ENCODE assay signal across 18 cellular contexts in the genomic region with DNA sequence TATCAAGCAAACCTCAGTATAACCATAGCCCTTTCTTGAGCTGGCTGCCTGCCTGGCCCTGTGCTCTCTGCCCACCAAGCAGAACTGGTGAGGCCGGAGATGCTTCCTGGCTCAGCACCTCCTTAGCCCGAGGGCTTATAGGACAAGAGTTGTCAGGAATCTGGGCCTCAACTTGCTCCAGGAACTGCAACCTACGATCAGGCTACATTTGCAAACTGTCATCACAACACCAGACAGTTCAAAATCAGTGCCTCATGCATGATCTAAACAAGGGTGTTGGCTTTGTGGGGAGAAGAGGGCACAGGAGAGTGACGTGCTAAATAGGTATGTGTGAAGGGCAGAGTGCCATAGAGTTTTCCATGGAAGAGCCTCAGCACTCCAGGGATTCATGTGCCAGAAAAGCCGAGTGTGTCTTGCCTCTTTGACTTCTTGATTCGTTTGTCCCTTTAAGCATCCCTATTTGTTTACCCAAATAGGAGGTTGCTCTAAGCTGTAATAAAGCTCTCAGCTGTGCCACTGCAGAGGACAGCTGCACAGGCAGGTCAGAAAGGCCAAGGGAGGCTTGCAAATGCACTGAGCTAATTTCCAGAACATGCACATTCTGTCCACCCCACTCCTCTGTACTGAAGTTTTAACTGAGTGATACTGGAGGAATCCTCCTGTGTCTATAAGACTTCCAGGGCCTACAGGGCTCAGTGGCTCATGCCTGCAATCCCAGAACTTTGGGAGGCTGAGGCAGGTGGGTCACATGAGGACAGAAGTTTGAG. TPM values are rescaled to one million over a fixed set of nuclear protein-coding genes. Genes with fewer than 3 reads are reported as not detected.
DNase-seq lines count a peak whose midpoint lies in the region; ATAC-seq and TF ChIP-seq lines count a peak whose summit lies in the region.
"Had no signal": no experiment of that assay in that cellular context is flagged by ENCODE, and none has a peak within 500 bp of the region (broad histone marks: within the 10 kb centered on the region; RNA-seq: fewer than 3 reads in every experiment).

No MANE protein-coding gene starts in this region.

- intact Hi-C loops in dorsolateral prefrontal cortex (cut with DNase I) = no loop called here
- intact Hi-C loops in sciatic nerve (cut with DNase I) = no loop called here

- no peak overlapping the region for H3K27ac Mint-ChIP-seq in endothelial cell (ENCODE audit: unreplicated experiment)
- H3K27ac Mint-ChIP-seq: activated naive CD8-positive, alpha-beta T cell treated with anti-CD3 and anti-CD28 coated beads, Interleukin-2, amount 10 ng/mL, durations not matched to agents 7 days and 5 days; CD8-positive, alpha-beta T cell; nephron progenitor cell had no signal

- no peaks in the 10 kb centered on the region for H3K4me1 Mint-ChIP-seq in endothelial cell (ENCODE audit: unreplicated experiment)

- DNase-seq in NCI-H748 (lab: John Stamatoyannopoulos, UW; ENCODE audit: unreplicated experiment) (peak; percentile 7), NCI-H748 treated with DMSO at 0.1 percent for 48 hours (lab: John Stamatoyannopoulos, UW) (no peak), NCI-H460 (ENCODE audit: extremely low read depth, low read depth) (peak; percentile 29), dorsolateral prefrontal cortex (no peak), sciatic nerve (ENCODE audit: low spot score) (no peak), NCI-H1105 treated with DMSO at 0.1 percent for 48 hours (lab: John Stamatoyannopoulos, UW) (no peak), endothelial cell (ENCODE audit: low spot score) (no peak)
- DNase-seq: activated CD4-positive, alpha-beta T cell treated with anti-CD3 and anti-CD28 coated beads, Interleukin-2, amount 50 U/mL, for 1 hour; activated naive CD8-positive, alpha-beta T cell treated with anti-CD3 and anti-CD28 coated beads, Interleukin-2, amount 10 ng/mL, durations not matched to agents 7 days and 5 days; activated T-cell treated with anti-CD3 and anti-CD28 coated beads, Interleukin-2, amount 50 U/mL, for 4 hours; CD8-positive, alpha-beta T cell; Kasumi-1; NCI-H1694; nephron progenitor cell had no signal

- H3K9me3 Mint-ChIP-seq in endothelial cell (ENCODE audit: unreplicated experiment) = no peaks in the 10 kb centered on the region
- H3K9me3 Mint-ChIP-seq: activated naive CD8-positive, alpha-beta T cell treated with anti-CD3 and anti-CD28 coated beads, Interleukin-2, amount 10 ng/mL, durations not matched to agents 7 days and 5 days; activated T-cell treated with anti-CD3 and anti-CD28 coated beads, Interleukin-2, amount 50 U/mL, for 4 hours; CD8-positive, alpha-beta T cell; nephron progenitor cell had no signal

- no peak overlapping the region for H3K4me3 Mint-ChIP-seq in endothelial cell (ENCODE audit: unreplicated experiment)
- H3K4me3 Mint-ChIP-seq: activated naive CD8-positive, alpha-beta T cell treated with anti-CD3 and anti-CD28 coated beads, Interleukin-2, amount 10 ng/mL, durations not matched to agents 7 days and 5 days; activated T-cell treated with anti-CD3 and anti-CD28 coated beads, Interleukin-2, amount 50 U/mL, for 4 hours; CD8-positive, alpha-beta T cell; nephron progenitor cell had no signal

- no peaks in the 10 kb centered on the region for H3K27me3 ChIP-seq in dorsolateral prefrontal cortex
- H3K27me3 ChIP-seq: hepatocyte had no signal

- H3K36me3 Mint-ChIP-seq in endothelial cell (ENCODE audit: low read depth, unreplicated experiment) = no peaks in the 10 kb centered on the region
- H3K36me3 Mint-ChIP-seq: activated naive CD8-positive, alpha-beta T cell treated with anti-CD3 and anti-CD28 coated beads, Interleukin-2, amount 10 ng/mL, durations not matched to agents 7 days and 5 days; CD8-positive, alpha-beta T cell had no signal

- H3K27ac ChIP-seq in dorsolateral prefrontal cortex = peak overlapping the region in 49 of 59 donors; percentile 2 to 94 (median 77)
- H3K27ac ChIP-seq: A549, hepatocyte had no signal

- H3K4me3 ChIP-seq in dorsolateral prefrontal cortex = no peak overlapping the region
- H3K4me3 ChIP-seq: A549, hepatocyte had no signal

- peaks cover 1% of the 10 kb centered on the region for H3K27me3 Mint-ChIP-seq in endothelial cell (ENCODE audit: unreplicated experiment)

- TF ChIP-seq CTCF in dorsolateral prefrontal cortex (IDR thresholded peaks at IDR 0.05 in 54 of 56, conservative IDR thresholded peaks at IDR 0.05 in 2 of 56; ENCODE audit: low read depth in 1 of 56, partially characterized antibody in 56 of 56) = no peak
- no peak for TF ChIP-seq CTCF in endothelial cell (IDR thresholded peaks at IDR 0.05; ENCODE audit: unreplicated experiment)

- ATAC-seq in sciatic nerve (peak; percentile 26), HG03039 (IDR thresholded peaks at IDR 0.05; ENCODE audit: unreplicated experiment) (no peak)
- ATAC-seq: A549; activated T-cell treated with anti-CD3 and anti-CD28 coated beads, Interleukin-2, amount 50 U/mL, for 4 hours; CD8-positive, alpha-beta T cell; left lobe of liver had no signal

RNA-seq across cellular contexts. Expression of a gene that starts 30.2 kb away (rescaled TPM):
- total RNA-seq in NCI-H460 (2014; rRNA removed; shearing (Covaris generic)) = 53.5 and 56.5 TPM in 2 replicates
- 58.7 and 67.8 TPM in 2 replicates for polyA plus RNA-seq in NCI-H460 (2014; cell fraction: nucleus; rRNA removed)
- total RNA-seq in dorsolateral prefrontal cortex (1 to 10 TPM in 36 of 120 experiments, under 1 TPM in 60, not detected in 24; 0.21 to 3.0 (median 0.82) TPM), sciatic nerve (0.49 TPM), endothelial cell (ENCODE audit: unreplicated experiment) (3.9 TPM)

Comparison
In these comparisons a context has a peak if more than half of its experiments do, and no peak if none do; other contexts are left out.
1. DNase-seq: peak in NCI-H748 (single experiment) and NCI-H460 (single experiment); none in NCI-H748 treated with DMSO at 0.1 percent for 48 hours (single experiment), dorsolateral prefrontal cortex (0 of 10), sciatic nerve (single experiment), NCI-H1105 treated with DMSO at 0.1 percent for 48 hours (single experiment) and endothelial cell (single experiment).
2. RNA of a gene that starts 30.2 kb away (total RNA-seq): 53.5 to 56.5 TPM in NCI-H460; 3.9 TPM in endothelial cell (single experiment), 0.21 to 3.0 TPM in dorsolateral prefrontal cortex and 0.49 TPM in sciatic nerve (single experiment); every median in the first group is over 10 times any median in the second.